11 cellular contexts compared by ENCODE assay signal in genomic region chr4:85808104-85808503, GRCh38.
"Had no signal": no experiment of that assay in that cellular context is flagged by ENCODE, and none has a peak within 500 bp of the region (broad histone marks: within the 10 kb centered on the region; RNA-seq: fewer than 3 reads in every experiment).

No MANE protein-coding gene starts in this region.

- ATAC-seq: effector memory CD8-positive, alpha-beta T cell had no signal

- H3K27ac ChIP-seq: prostate gland, sigmoid colon, testis had no signal

- H3K36me3 ChIP-seq: prostate gland, sigmoid colon had no signal

- H3K4me3 ChIP-seq: prostate gland, sigmoid colon, testis had no signal

- H3K4me1 ChIP-seq: prostate gland, testis had no signal

- DNase-seq: activated CD4-positive, alpha-beta memory T cell treated with anti-CD3 and anti-CD28 coated beads for 36 hours; activated CD4-positive, alpha-beta T cell treated with anti-CD3 and anti-CD28 coated beads for 1 hour; activated gamma-delta T cell treated with Interleukin-2 at 50 U/mL for 16 hours; activated T-cell treated with anti-CD3 and anti-CD28 coated beads, Interleukin-2, amount 50 U/mL, for 48 hours; effector memory CD8-positive, alpha-beta T cell; erythroblast; immature natural killer cell; sigmoid colon; stimulated activated CD4-positive, alpha-beta T cell treated with anti-CD3 and anti-CD28 coated beads, Interleukin-2, amount 100 ng/mL, for 48 hours; testis had no signal

- H3K9me3 ChIP-seq: prostate gland, sigmoid colon, testis had no signal

- H3K27me3 ChIP-seq: sigmoid colon, testis had no signal
